In genomic region chr6:5259428-5259827, GRCh38 we compare ENCODE assay signal across 9 cellular contexts. TPM values are rescaled to one million over a fixed set of nuclear protein-coding genes. Genes with fewer than 3 reads are reported as not detected.
A peak's percentile ranks its signal among the peaks of the same experiment; 100 is the strongest.
DNase-seq lines count a peak whose midpoint lies in the region; ATAC-seq and TF ChIP-seq lines count a peak whose summit lies in the region.
"Had no signal": no experiment of that assay in that cellular context is flagged by ENCODE, and none has a peak within 500 bp of the region (broad histone marks: within the 10 kb centered on the region; RNA-seq: fewer than 3 reads in every experiment).

No MANE protein-coding gene starts in this region.

- H3K4me3 ChIP-seq in BJ (ENCODE audit: low read depth, low read length) (0 out of 2 replicates have a peak overlapping the region, but pooled peaks have one; percentile 54), HUES48 (ENCODE audit: low read depth, low read length) (peak overlapping the region; percentile 95), ascending aorta (peak overlapping the region in 1 of 2 donors; percentile 99)

- ATAC-seq in naive thymus-derived CD8-positive, alpha-beta T cell: no peak
- ATAC-seq in HG03175 (IDR thresholded peaks at IDR 0.05; ENCODE audit: unreplicated experiment): no peak

- peak overlapping the region; percentile 81 for H3K4me3 Mint-ChIP-seq in MCF 10A (ENCODE audit: unreplicated experiment)
- H3K4me3 Mint-ChIP-seq in naive thymus-derived CD8-positive, alpha-beta T cell: peak overlapping the region; percentile 93 to 99 (median 98)

- peaks cover 10% of the 10 kb centered on the region for H3K4me1 Mint-ChIP-seq in MCF 10A (ENCODE audit: insufficient read depth, unreplicated experiment)
- peaks cover 25 to 39% (median 29%) of the 10 kb centered on the region in 4 donors for H3K4me1 Mint-ChIP-seq in naive thymus-derived CD8-positive, alpha-beta T cell

- H3K27ac Mint-ChIP-seq in MCF 10A (ENCODE audit: low read depth, unreplicated experiment): peak overlapping the region; percentile 99
- peak overlapping the region; percentile 97 to 100 (median 100) for H3K27ac Mint-ChIP-seq in naive thymus-derived CD8-positive, alpha-beta T cell

- H3K9me3 ChIP-seq in HUES48 (ENCODE audit: control insufficient read depth, insufficient read depth, low read length): no peaks in the 10 kb centered on the region
- H3K9me3 ChIP-seq in ascending aorta: no peaks in the 10 kb centered on the region

- H3K4me1 ChIP-seq in HUES48 (ENCODE audit: control insufficient read depth, insufficient read depth, low read length) (peaks cover 3% of the 10 kb centered on the region; the same call in 1 of the 2 replicates), ascending aorta (peaks cover 0 to 11% of the 10 kb centered on the region in 2 donors)

- no peaks in the 10 kb centered on the region for H3K9me3 Mint-ChIP-seq in MCF 10A (ENCODE audit: unreplicated experiment)
- no peaks in the 10 kb centered on the region for H3K9me3 Mint-ChIP-seq in naive thymus-derived CD8-positive, alpha-beta T cell

- no peaks in the 10 kb centered on the region for H3K27me3 Mint-ChIP-seq in MCF 10A (ENCODE audit: insufficient read depth, unreplicated experiment)
- no peaks in the 10 kb centered on the region for H3K27me3 Mint-ChIP-seq in naive thymus-derived CD8-positive, alpha-beta T cell

- TSS peak; percentile 53 for BruUV-seq in MCF 10A (replicated peaks; lab: Mats Ljungman, UMichigan)

- no peak overlapping the region for H3K9ac ChIP-seq in HUES48 (ENCODE audit: low read depth, low read length)

- intact Hi-C loops in MCF 10A (cut with micrococcal nuclease) (no loop called here), head of caudate nucleus (cut with DNase I) (loop anchor here (2.0 kb wide), 1 partner anchor 57 kb away; no protein-coding TSS in a partner anchor), ascending aorta (cut with DNase I) (loop anchor here (10.0 kb wide), 2 partner anchors 115 to 1115 kb away; no protein-coding TSS in a partner anchor)

- H3K36me3 ChIP-seq in BJ (ENCODE audit: control insufficient read depth, insufficient read depth, low read length) (no peaks in the 10 kb centered on the region), HUES48 (ENCODE audit: control insufficient read depth, insufficient read depth, low read length) (peaks cover 13% of the 10 kb centered on the region), ascending aorta (no peaks in the 10 kb centered on the region)

- H3K27ac ChIP-seq in HUES48 (ENCODE audit: low read depth, low read length) (no peak overlapping the region), ascending aorta (peak overlapping the region in 1 of 2 donors; percentile 98)

- no peak for TF ChIP-seq CTCF in BJ (IDR thresholded peaks at IDR 0.05; ENCODE audit: insufficient read depth, low read depth, low read length)
- TF ChIP-seq CTCF in MCF 10A (IDR thresholded peaks at IDR 0.05; ENCODE audit: unreplicated experiment): no peak
- TF ChIP-seq CTCF in ascending aorta (IDR thresholded peaks at IDR 0.05): no peak

- CTCF ChIA-PET in BJ (lab: Yijun Ruan, JAX): interaction anchor here (1.3 kb wide), 1 partner anchor 10 kb away, joined by 3 read pairs; no protein-coding TSS in a partner anchor
- CTCF ChIA-PET in MCF 10A (lab: Yijun Ruan, JAX): interaction anchor here (1.0 to 2.7 kb wide), 2 partner anchors 44 to 116 kb away, joined by 4 to 10 read pairs; no protein-coding TSS in a partner anchor

- no peak for DNase-seq in BJ (ENCODE audit: low read depth)
- DNase-seq in MCF 10A (ENCODE audit: unreplicated experiment): no peak
- DNase-seq in naive thymus-derived CD8-positive, alpha-beta T cell: no peak
- no peak for DNase-seq in head of caudate nucleus
- DNase-seq in DMS79 treated with DMSO at 0.1 percent for 48 hours (lab: John Stamatoyannopoulos, UW): no peak
- DNase-seq in ascending aorta (ENCODE audit: low spot score in 2 of 2): no peak
- DNase-seq: cortex of kidney had no signal

- no peaks in the 10 kb centered on the region for H3K27me3 ChIP-seq in BJ (ENCODE audit: control insufficient read depth, insufficient read depth, low read length)
- no peaks in the 10 kb centered on the region for H3K27me3 ChIP-seq in HUES48 (ENCODE audit: control insufficient read depth, insufficient read depth, low read length)
- H3K27me3 ChIP-seq in ascending aorta: no peaks in the 10 kb centered on the region

- peaks cover 14% of the 10 kb centered on the region for H3K36me3 Mint-ChIP-seq in MCF 10A (ENCODE audit: insufficient read depth, unreplicated experiment)
- peaks cover 0 to 20% (median 4%) of the 10 kb centered on the region in 3 donors for H3K36me3 Mint-ChIP-seq in naive thymus-derived CD8-positive, alpha-beta T cell

- POLR2A ChIA-PET in BJ (lab: Charles Lee) (no interaction called here), MCF 10A (lab: Yijun Ruan, JAX) (interaction anchor here (0.7 to 4.3 kb wide), 9 partner anchors 10 to 69 kb away, joined by 3 to 50 read pairs (median 4); no protein-coding TSS in a partner anchor)
- POLR2A ChIA-PET in naive thymus-derived CD8-positive, alpha-beta T cell (lab: Charles Lee): interaction anchor here (2.5 to 2.7 kb wide), 2 partner anchors 82 to 85 kb away, joined by 13 to 19 read pairs; no protein-coding TSS in a partner anchor

RNA-seq across cellular contexts. Expression of gene LYRM4, which starts 1.3 kb away (rescaled TPM):
- 29.0 and 39.2 TPM in 2 replicates for polyA plus RNA-seq in BJ (2011; rRNA removed)
- polyA minus RNA-seq in BJ (2011; rRNA and poly(A)+ RNA removed): 10.0 and 13.6 TPM in 2 replicates
- total RNA-seq in MCF 10A (2022): 31.6 and 36.1 TPM in 2 replicates
- total RNA-seq in naive thymus-derived CD8-positive, alpha-beta T cell: 10 to 100 TPM; 27.8 to 27.9 TPM
- polyA plus RNA-seq in naive thymus-derived CD8-positive, alpha-beta T cell: 10 to 100 TPM; 52.3 to 56.8 (median 56.1) TPM
- 10.5 TPM for total RNA-seq in ascending aorta

RNA-seq across cellular contexts. Expression of gene FARS2, which starts 1.9 kb away (rescaled TPM):
- polyA plus RNA-seq in BJ (2011; rRNA removed): 15.6 and 17.9 TPM in 2 replicates
- polyA minus RNA-seq in BJ (2011; rRNA and poly(A)+ RNA removed): 27.2 and 38.7 TPM in 2 replicates
- total RNA-seq in MCF 10A (2022) (13.0 and 18.2 TPM in 2 replicates), ascending aorta (17.6 TPM)
- total RNA-seq in naive thymus-derived CD8-positive, alpha-beta T cell: 10 to 100 TPM; 13.6 to 17.3 TPM
- 10 to 100 TPM; 28.1 to 39.1 (median 28.8) TPM for polyA plus RNA-seq in naive thymus-derived CD8-positive, alpha-beta T cell
